8 cellular contexts compared by ENCODE assay signal in the genomic region with DNA sequence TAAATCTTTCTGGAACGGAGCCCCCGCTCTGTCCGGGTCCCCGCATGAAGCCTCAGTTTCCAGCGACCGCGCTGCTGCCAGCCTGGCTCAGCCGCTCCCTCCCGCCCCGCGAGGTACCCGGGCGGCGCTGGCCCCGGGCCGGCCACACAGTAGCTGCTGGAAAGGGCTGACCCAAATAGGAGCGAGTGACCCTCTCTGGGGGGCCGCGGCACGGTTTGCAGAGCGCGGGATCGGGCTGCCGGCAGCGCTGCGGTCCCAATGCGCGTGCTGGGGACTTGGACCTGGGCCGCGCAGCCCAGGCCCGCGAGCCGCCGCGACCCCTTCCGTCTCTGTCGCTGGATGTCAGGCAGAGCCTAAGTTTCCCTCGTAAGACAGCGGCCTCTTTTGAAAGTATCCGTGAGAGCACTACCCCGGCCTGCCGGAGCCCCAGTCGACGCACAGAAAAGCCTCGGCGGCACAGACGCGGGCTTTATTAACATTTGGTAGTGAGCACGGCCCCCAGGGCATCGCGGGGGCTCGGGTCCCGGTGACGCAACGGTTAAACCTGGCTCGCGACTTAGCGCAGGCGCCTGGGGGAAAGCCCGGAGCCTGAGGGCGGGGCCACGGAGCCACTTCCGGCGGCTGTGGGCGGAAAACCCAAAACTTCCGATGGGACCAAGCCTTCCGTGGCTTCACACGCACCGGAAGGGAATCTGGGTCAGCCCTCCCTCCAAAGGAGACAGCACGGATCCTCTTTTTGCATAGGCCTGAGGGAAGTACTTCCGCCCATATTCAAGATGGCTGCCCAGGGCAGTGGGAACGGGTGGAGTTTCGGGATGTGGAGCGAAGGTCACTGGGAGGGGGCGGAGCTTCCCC.
A peak's percentile ranks its signal among the peaks of the same experiment; 100 is the strongest.
DNase-seq lines count a peak whose midpoint lies in the region; ATAC-seq and TF ChIP-seq lines count a peak whose summit lies in the region.

No MANE protein-coding gene starts in this region.

- TF ChIP-seq CTCF in AG09319 (IDR thresholded peaks at IDR 0.05; ENCODE audit: low read depth, low read length): no peak; the same call in 1 of the 2 replicates

- ATAC-seq in GM19025 (IDR thresholded peaks at IDR 0.05; ENCODE audit: low read depth, unreplicated experiment) (peak; percentile 64), HG03280 (IDR thresholded peaks at IDR 0.05; ENCODE audit: unreplicated experiment) (peak; percentile 64)

- peak; percentile 100 for DNase-seq in AG09319 (ENCODE audit: extremely low read depth, low read depth)
- DNase-seq in NCI-H345 (lab: John Stamatoyannopoulos, UW): peak; percentile 99
- peak; percentile 92 to 94 (median 93) for DNase-seq in activated CD4-positive, CD25-positive, alpha-beta regulatory T cell (lab: John Stamatoyannopoulos, UW)
- peak; percentile 98 for DNase-seq in central memory CD4-positive, alpha-beta T cell
- DNase-seq in iris pigment epithelial cell (ENCODE audit: low read depth): peak; percentile 100
- peak; percentile 97 to 98 for DNase-seq in stimulated activated CD4-positive, alpha-beta T cell treated with anti-CD3 and anti-CD28 coated beads, Interleukin-12 subunit alpha, Interleukin-12 subunit beta, amount 100 ng/mL, for 24 hours (ENCODE audit: low read depth in 2 of 2)

Comparison
In these comparisons a context has a peak if more than half of its experiments do, and no peak if none do; other contexts are left out.
1. Peak in every context shown above with its lines: DNase-seq and ATAC-seq.